In genomic region chr5:133386662-133387061, GRCh38 we compare ENCODE assay signal across 14 cellular contexts.
"Had no signal": no experiment of that assay in that cellular context is flagged by ENCODE, and none has a peak within 500 bp of the region (broad histone marks: within the 10 kb centered on the region; RNA-seq: fewer than 3 reads in every experiment).

No MANE protein-coding gene starts in this region.

- DNase-seq: cerebellar nuclear complex; effector memory CD4-positive, alpha-beta T cell; mesendoderm; naive thymus-derived CD4-positive, alpha-beta T cell; right cardiac atrium; stimulated activated CD4-positive, alpha-beta T cell treated with anti-CD3 and anti-CD28 coated beads, Interleukin-4, amount 100 ng/mL, for 1 hour had no signal

- H3K27me3 ChIP-seq: breast epithelium, neural progenitor cell had no signal

- ATAC-seq: naive thymus-derived CD4-positive, alpha-beta T cell; right cardiac atrium; stimulated activated effector memory CD8-positive, alpha-beta T cell treated with anti-CD3 and anti-CD28 coated beads, Interleukin-12 subunit alpha, Interleukin-12 subunit beta, amount 100 ng/mL, for 72 hours had no signal

- H3K4me3 Mint-ChIP-seq: activated naive CD4-positive, alpha-beta T cell treated with anti-CD3 and anti-CD28 coated beads, Interleukin-2, amount 50 U/mL, for 24 hours; activated T-helper 1 cell treated with anti-CD3 and anti-CD28 coated beads, Interleukin-12 subunit alpha, Interleukin-12 subunit beta, Interleukin-2, Interleukin-4 antibody, amounts not matched to agents 30 ng/mL and 10 ng/mL and 1 ng/mL, durations not matched to agents 14 hours and 24 hours and 36 hours; naive thymus-derived CD4-positive, alpha-beta T cell; neural progenitor cell; stimulated activated effector memory CD8-positive, alpha-beta T cell treated with anti-CD3 and anti-CD28 coated beads, Interleukin-12 subunit alpha, Interleukin-12 subunit beta, amount 100 ng/mL, for 72 hours; T-helper 2 cell treated with Interferon-gamma antibody and Interleukin-4, amounts not matched to agents 5 μg/mL and 100 μg/mL, for 36 hours had no signal

- H3K9me3 Mint-ChIP-seq: activated naive CD4-positive, alpha-beta T cell treated with anti-CD3 and anti-CD28 coated beads, Interleukin-2, amount 50 U/mL, for 24 hours; activated T-helper 1 cell treated with anti-CD3 and anti-CD28 coated beads, Interleukin-12 subunit alpha, Interleukin-12 subunit beta, Interleukin-2, Interleukin-4 antibody, amounts not matched to agents 30 ng/mL and 10 ng/mL and 1 ng/mL, durations not matched to agents 14 hours and 24 hours and 36 hours; naive thymus-derived CD4-positive, alpha-beta T cell; neural progenitor cell; stimulated activated effector memory CD8-positive, alpha-beta T cell treated with anti-CD3 and anti-CD28 coated beads, Interleukin-12 subunit alpha, Interleukin-12 subunit beta, amount 100 ng/mL, for 72 hours; T-helper 2 cell treated with Interferon-gamma antibody and Interleukin-4, amounts not matched to agents 5 μg/mL and 100 μg/mL, for 36 hours had no signal

- H3K4me3 ChIP-seq: breast epithelium, neural progenitor cell, prostate gland, skin epidermis had no signal

- H3K27ac ChIP-seq: breast epithelium, neural progenitor cell, skin epidermis had no signal

- H3K4me1 Mint-ChIP-seq: activated naive CD4-positive, alpha-beta T cell treated with anti-CD3 and anti-CD28 coated beads, Interleukin-2, amount 50 U/mL, for 24 hours; naive thymus-derived CD4-positive, alpha-beta T cell had no signal

- H3K4me1 ChIP-seq: breast epithelium had no signal

- H3K36me3 Mint-ChIP-seq: activated naive CD4-positive, alpha-beta T cell treated with anti-CD3 and anti-CD28 coated beads, Interleukin-2, amount 50 U/mL, for 24 hours; naive thymus-derived CD4-positive, alpha-beta T cell; neural progenitor cell; stimulated activated effector memory CD8-positive, alpha-beta T cell treated with anti-CD3 and anti-CD28 coated beads, Interleukin-12 subunit alpha, Interleukin-12 subunit beta, amount 100 ng/mL, for 72 hours had no signal

- H3K36me3 ChIP-seq: breast epithelium, neural progenitor cell, prostate gland had no signal

- H3K27ac Mint-ChIP-seq: activated naive CD4-positive, alpha-beta T cell treated with anti-CD3 and anti-CD28 coated beads, Interleukin-2, amount 50 U/mL, for 24 hours; activated T-helper 1 cell treated with anti-CD3 and anti-CD28 coated beads, Interleukin-12 subunit alpha, Interleukin-12 subunit beta, Interleukin-2, Interleukin-4 antibody, amounts not matched to agents 30 ng/mL and 10 ng/mL and 1 ng/mL, durations not matched to agents 14 hours and 24 hours and 36 hours; naive thymus-derived CD4-positive, alpha-beta T cell; neural progenitor cell; stimulated activated effector memory CD8-positive, alpha-beta T cell treated with anti-CD3 and anti-CD28 coated beads, Interleukin-12 subunit alpha, Interleukin-12 subunit beta, amount 100 ng/mL, for 72 hours; T-helper 2 cell treated with Interferon-gamma antibody and Interleukin-4, amounts not matched to agents 5 μg/mL and 100 μg/mL, for 36 hours had no signal

- H2AFZ ChIP-seq: neural progenitor cell had no signal

- H3K9me3 ChIP-seq: breast epithelium, prostate gland had no signal

- H3K4me2 ChIP-seq: neural progenitor cell had no signal
